29 cellular contexts compared by ENCODE assay signal in genomic region chr6:21299216-21299615, GRCh38.
"Had no signal": no experiment of that assay in that cellular context is flagged by ENCODE, and none has a peak within 500 bp of the region (broad histone marks: within the 10 kb centered on the region; RNA-seq: fewer than 3 reads in every experiment).

No MANE protein-coding gene starts in this region.

- H3K36me3 ChIP-seq: ascending aorta, cardiac muscle cell had no signal

- H3K4me1 ChIP-seq: ascending aorta had no signal

- DNase-seq: activated B cell treated with CpG ODN at 0.5 μM for 24 hours; activated CD4-positive, alpha-beta memory T cell treated with anti-CD3 and anti-CD28 coated beads for 36 hours; activated CD4-positive, alpha-beta T cell treated with anti-CD3 and anti-CD28 coated beads for 4 hours; activated CD4-positive, alpha-beta T cell treated with anti-CD3 and anti-CD28 coated beads, Interleukin-2, amount 10 ng/mL, durations not matched to agents 24 days and 14 days; activated CD4-positive, alpha-beta T cell treated with anti-CD3 and anti-CD28 coated beads, Interleukin-2, amount 50 U/mL, for 1 hour; activated CD4-positive, alpha-beta T cell treated with anti-CD3 and anti-CD28 coated beads, Interleukin-2, amount 50 U/mL, for 4 hours; activated CD4-positive, CD25-positive, alpha-beta regulatory T cell treated with anti-CD3 and anti-CD28 coated beads, Interleukin-2, amount 50 U/mL, for 72 hours; activated CD8-positive, alpha-beta memory T cell treated with anti-CD3 and anti-CD28 coated beads, Interleukin-2, amount 50 U/mL, for 4 hours; activated CD8-positive, alpha-beta T cell treated with anti-CD3 and anti-CD28 coated beads for 36 hours; activated effector memory CD4-positive, alpha-beta T cell treated with Interleukin-2 at 50 U/mL for 16 hours; activated gamma-delta T cell; activated naive CD4-positive, alpha-beta T cell treated with anti-CD3 and anti-CD28 coated beads, Interleukin-2, amount 10 ng/mL, durations not matched to agents 7 days and 5 days; activated naive CD4-positive, alpha-beta T cell treated with Interleukin-2 at 50 U/mL for 16 hours; activated naive CD8-positive, alpha-beta T cell treated with anti-CD3 and anti-CD28 coated beads, Interleukin-2, amount 10 ng/mL, durations not matched to agents 7 days and 5 days; activated naive CD8-positive, alpha-beta T cell treated with anti-CD3 and anti-CD28 coated beads, Interleukin-2, amount 50 U/mL, for 24 hours; activated T-cell treated with anti-CD3 and anti-CD28 coated beads, Interleukin-2, amount 50 U/mL, for 24 hours; activated T-cell treated with anti-CD3 and anti-CD28 coated beads, Interleukin-2, amount 50 U/mL, for 48 hours; amygdala; anterior cingulate cortex; caudate nucleus; cerebellar nuclear complex; T-helper 1 cell; T-helper 2 cell; T-helper 9 cell had no signal

- ATAC-seq: activated CD8-positive, alpha-beta T cell treated with anti-CD3 and anti-CD28 coated beads for 36 hours; activated naive CD8-positive, alpha-beta T cell treated with anti-CD3 and anti-CD28 coated beads, Interleukin-2, amount 50 U/mL, for 24 hours had no signal

- H3K4me3 ChIP-seq: ascending aorta, cardiac muscle cell had no signal

- H3K27me3 ChIP-seq: ascending aorta, cardiac muscle cell had no signal

- H3K27ac ChIP-seq: ascending aorta, cardiac muscle cell, VCaP had no signal

- FAIRE-seq: bronchial epithelial cell, TTC549 had no signal
